8 cellular contexts compared by ENCODE assay signal in the genomic region with DNA sequence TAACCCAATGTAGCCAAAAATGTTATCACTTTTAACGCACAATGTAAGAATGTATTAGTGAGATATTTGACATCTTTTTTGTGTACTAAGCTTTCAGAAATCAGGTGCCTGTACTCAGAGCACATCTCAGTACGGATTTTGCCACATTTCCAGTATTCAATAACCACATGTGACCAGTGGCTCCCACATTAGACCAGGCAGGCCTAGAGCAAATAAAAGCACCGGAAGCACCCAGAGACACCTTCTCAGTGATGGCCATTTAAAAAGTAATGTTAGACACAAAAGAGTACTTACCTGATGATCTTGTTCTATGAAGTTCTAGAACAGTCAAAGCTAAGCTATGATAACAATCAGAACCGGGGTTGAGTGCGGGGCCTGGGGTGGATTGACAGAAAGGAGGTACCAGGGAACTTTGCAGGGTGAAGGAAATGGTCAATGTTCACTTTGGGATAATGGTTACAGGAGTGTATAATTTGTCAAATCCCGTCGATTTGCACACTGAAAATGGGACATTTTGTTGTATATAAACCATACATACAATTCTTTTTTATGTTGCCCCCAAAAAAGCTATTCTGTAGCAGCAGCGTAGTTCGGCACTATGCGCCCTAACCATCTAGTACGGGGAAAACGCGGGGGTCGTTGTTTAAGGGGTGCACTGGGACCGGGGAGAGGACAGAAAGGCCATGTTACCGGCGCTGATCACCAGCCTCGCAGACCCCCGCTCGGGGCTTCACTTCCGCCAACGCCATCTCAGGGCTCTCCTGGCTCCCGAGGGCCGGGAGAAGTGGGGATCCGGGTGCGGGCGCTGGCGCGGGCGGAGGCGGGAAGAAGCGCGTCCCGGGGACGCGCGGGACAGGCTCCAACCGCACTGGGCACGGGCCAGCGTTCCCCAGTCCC. TPM values are rescaled to one million over a fixed set of nuclear protein-coding genes. Genes with fewer than 3 reads are reported as not detected.
A peak's percentile ranks its signal among the peaks of the same experiment; 100 is the strongest.
DNase-seq lines count a peak whose midpoint lies in the region; ATAC-seq and TF ChIP-seq lines count a peak whose summit lies in the region.

No MANE protein-coding gene starts in this region.

- H3K27ac ChIP-seq in BLaER1 treated with 17β-estradiol and CSF1 and Interleukin-3, amounts not matched to agents 10 nM and 100 nM = peak overlapping the region; percentile 41 to 85 (median 79); a peak in 21 of 22 replicates
- H3K27ac ChIP-seq in HUES48 (ENCODE audit: low read depth, low read length) (peak overlapping the region; percentile 79), body of pancreas (peak overlapping the region; percentile 69 to 86 (median 85)), substantia nigra (ENCODE audit: low read depth, low read length, poor library complexity, severe bottlenecking) (peak overlapping the region; percentile 58)

- TF ChIP-seq POLR2A in body of pancreas (IDR thresholded peaks at IDR 0.05) = no peak

- peaks cover 0 to 10% (median 0%) of the 10 kb centered on the region in 11 experiments; a peak in 2 of 22 replicates for H3K9me3 ChIP-seq in BLaER1 treated with 17β-estradiol and CSF1 and Interleukin-3, amounts not matched to agents 10 nM and 100 nM (replicated peaks in 1 of 11)
- no peaks in the 10 kb centered on the region for H3K9me3 ChIP-seq in HUES48 (ENCODE audit: control insufficient read depth, insufficient read depth, low read length)
- no peaks in the 10 kb centered on the region for H3K9me3 ChIP-seq in body of pancreas

- peak overlapping the region; percentile 78 to 88 (median 83) for H3K9ac ChIP-seq in BLaER1 treated with 17β-estradiol and CSF1 and Interleukin-3, amounts not matched to agents 10 nM and 100 nM
- peak overlapping the region; percentile 93 for H3K9ac ChIP-seq in HUES48 (ENCODE audit: low read depth, low read length)

- peak overlapping the region; percentile 64 to 81 (median 74) for H3K4me3 ChIP-seq in BLaER1 treated with 17β-estradiol and CSF1 and Interleukin-3, amounts not matched to agents 10 nM and 100 nM
- peak overlapping the region; percentile 77 for H3K4me3 ChIP-seq in HUES48 (ENCODE audit: low read depth, low read length)
- H3K4me3 ChIP-seq in body of pancreas = peak overlapping the region; percentile 27 to 54

- no peak for TF ChIP-seq CTCF in body of pancreas (IDR thresholded peaks at IDR 0.05)

- peak overlapping the region; percentile 69 to 82 (median 76) for H3K4me2 ChIP-seq in BLaER1 treated with 17β-estradiol and CSF1 and Interleukin-3, amounts not matched to agents 10 nM and 100 nM

- peaks cover 0 to 6% (median 2%) of the 10 kb centered on the region in 10 experiments; a peak in 7 of 20 replicates for H3K4me1 ChIP-seq in BLaER1 treated with 17β-estradiol and CSF1 and Interleukin-3, amounts not matched to agents 10 nM and 100 nM
- peaks cover 8% of the 10 kb centered on the region; the same call in 1 of the 2 replicates for H3K4me1 ChIP-seq in HUES48 (ENCODE audit: control insufficient read depth, insufficient read depth, low read length)
- peaks cover 12% of the 10 kb centered on the region for H3K4me1 ChIP-seq in body of pancreas

- H4K20me1 ChIP-seq in BLaER1 treated with 17β-estradiol and CSF1 and Interleukin-3, amounts not matched to agents 10 nM and 100 nM = no peaks in the 10 kb centered on the region; a peak in 1 of 22 replicates

- peak in 2 of 4 donors; percentile 7 to 10 for DNase-seq in body of pancreas
- DNase-seq in left lobe of liver (ENCODE audit: low spot score) = no peak
- DNase-seq in substantia nigra (lab: John Stamatoyannopoulos, UW) = peak in 12 of 49 donors; percentile 0 to 50 (median 8)
- DNase-seq in NCI-H446 treated with DMSO at 0.1 percent for 48 hours (lab: John Stamatoyannopoulos, UW) = no peak

- H3K36me3 ChIP-seq in BLaER1 treated with 17β-estradiol and CSF1 and Interleukin-3, amounts not matched to agents 10 nM and 100 nM = peaks cover 0 to 6% (median 0%) of the 10 kb centered on the region in 11 experiments; a peak in 1 of 22 replicates
- H3K36me3 ChIP-seq in HUES48 (ENCODE audit: control insufficient read depth, insufficient read depth, low read length) (peaks cover 28% of the 10 kb centered on the region), body of pancreas (replicated peaks in 1 of 2; ENCODE audit: insufficient read depth in 1 of 2, low read depth in 2 of 2) (no peaks in the 10 kb centered on the region)

- ATAC-seq in GM18870 (IDR thresholded peaks at IDR 0.05; ENCODE audit: unreplicated experiment) (peak; percentile 7), body of pancreas (peak; percentile 51), left lobe of liver (peak; percentile 46), HG03108 (IDR thresholded peaks at IDR 0.05; ENCODE audit: unreplicated experiment) (no peak)

- intact Hi-C loops in body of pancreas (cut with DNase I) = no loop called here

- WGBS in body of pancreas, 2 donors = 6 to 8% methylated on average over 12 to 15 of the region's 40 CpGs

- H3K27me3 ChIP-seq in BLaER1 treated with 17β-estradiol and CSF1 and Interleukin-3, amounts not matched to agents 10 nM and 100 nM = peaks cover 56 to 89% (median 72%) of the 10 kb centered on the region in 11 experiments
- no peaks in the 10 kb centered on the region for H3K27me3 ChIP-seq in HUES48 (ENCODE audit: control insufficient read depth, insufficient read depth, low read length)
- H3K27me3 ChIP-seq in body of pancreas = no peaks in the 10 kb centered on the region

RNA-seq across cellular contexts. Expression of a gene that starts 1.0 kb away (rescaled TPM):
- 10 to 100 TPM; 13.2 to 16.6 TPM for total RNA-seq in body of pancreas
- 7.8 TPM for total RNA-seq in left lobe of liver

RNA-seq across cellular contexts. Expression of a gene that starts 7.9 kb away (rescaled TPM):
- 10 to 100 TPM; 15.3 to 15.8 TPM for total RNA-seq in body of pancreas
- 26.6 TPM for total RNA-seq in left lobe of liver
